In the genomic region with DNA sequence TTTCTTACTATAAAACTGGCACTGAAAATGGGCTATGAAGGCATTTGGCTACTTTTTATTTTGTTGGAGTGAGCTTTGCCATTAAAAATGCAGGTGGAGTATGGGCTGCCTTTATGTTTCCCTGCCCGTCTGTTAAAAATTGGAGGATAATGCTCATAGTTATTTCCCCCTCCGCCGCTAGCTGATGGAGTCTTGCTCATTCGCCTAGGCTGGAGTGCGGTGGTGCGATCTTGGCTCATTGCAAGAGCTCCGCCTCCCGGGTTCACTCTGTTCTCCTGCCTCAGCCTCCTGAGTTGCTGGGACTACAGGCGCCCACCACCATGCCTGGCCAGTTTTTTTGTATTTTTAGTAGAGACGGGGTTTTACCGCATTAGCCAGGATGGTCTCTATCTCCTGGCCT, we compare ENCODE assay signal across 20 cellular contexts. TPM values are rescaled to one million over a fixed set of nuclear protein-coding genes. Genes with fewer than 3 reads are reported as not detected.
A peak's percentile ranks its signal among the peaks of the same experiment; 100 is the strongest.
DNase-seq lines count a peak whose midpoint lies in the region; ATAC-seq, FAIRE-seq and TF ChIP-seq lines count a peak whose summit lies in the region.
"Had no signal": no experiment of that assay in that cellular context is flagged by ENCODE, and none has a peak within 500 bp of the region (broad histone marks: within the 10 kb centered on the region; RNA-seq: fewer than 3 reads in every experiment).

No MANE protein-coding gene starts in this region.

- ATAC-seq in CD8-positive, alpha-beta T cell = no peak
- peak; percentile 5; the same call in 2 of the 3 replicates for ATAC-seq in GM12878
- no peak for ATAC-seq in GM21447 (IDR thresholded peaks at IDR 0.05; ENCODE audit: unreplicated experiment)
- ATAC-seq: HCT116, mucosa of descending colon, SK-N-SH treated with all-trans-retinoic acid at 6 μM for 48 hours had no signal

- TF ChIP-seq RAD21 in GM12878 (IDR thresholded peaks at IDR 0.05; ENCODE audit: insufficient read depth, low read depth, low read length) = no peak

- H3K9me3 ChIP-seq in CD8-positive, alpha-beta T cell (ENCODE audit: low read length) = no peaks in the 10 kb centered on the region
- H3K9me3 ChIP-seq in H9 (ENCODE audit: control insufficient read depth, low read depth, low read length) = no peaks in the 10 kb centered on the region
- no peaks in the 10 kb centered on the region for H3K9me3 ChIP-seq in GM12878 (replicated peaks; ENCODE audit: control insufficient read depth, insufficient read depth, low read length)
- peaks cover 0 to 8% of the 10 kb centered on the region in 2 donors for H3K9me3 ChIP-seq in neuronal stem cell (replicated peaks in 1 of 2; ENCODE audit: control insufficient read depth in 2 of 2, insufficient read depth in 1 of 2, low read depth in 1 of 2, low read length in 2 of 2)
- H3K9me3 ChIP-seq: colonic mucosa, mucosa of descending colon, neutrophil had no signal

- H3K4me3 Mint-ChIP-seq in CD8-positive, alpha-beta T cell = peak overlapping the region; percentile 32
- peak overlapping the region in 1 of 2 experiments; percentile 47; a peak in 3 of 5 replicates for H3K4me3 Mint-ChIP-seq in H9

- H4K20me1 ChIP-seq in H9 (ENCODE audit: control insufficient read depth, insufficient read depth, insufficient read length) (no peaks in the 10 kb centered on the region), GM12878 (ENCODE audit: control insufficient read depth, insufficient read depth) (peaks cover 5% of the 10 kb centered on the region)

- H2BK12ac ChIP-seq in H9 (ENCODE audit: insufficient read length, low read depth, low read length) (no peak overlapping the region), neuronal stem cell (ENCODE audit: low read length) (no peak overlapping the region)

- H3K4me1 Mint-ChIP-seq in CD8-positive, alpha-beta T cell (ENCODE audit: low read depth) = peaks cover 87% of the 10 kb centered on the region
- peaks cover 60 to 67% of the 10 kb centered on the region in 2 experiments for H3K4me1 Mint-ChIP-seq in H9

- no peak overlapping the region for H4K91ac ChIP-seq in H9 (ENCODE audit: insufficient read length, low read depth, low read length)
- H4K91ac ChIP-seq in neuronal stem cell (ENCODE audit: low read depth, low read length, poor library complexity) = no peak overlapping the region

- H3K36me3 ChIP-seq in CD8-positive, alpha-beta T cell (ENCODE audit: insufficient read depth, low read length) = peaks cover 4% of the 10 kb centered on the region
- H3K36me3 ChIP-seq in GM12878 (ENCODE audit: control insufficient read depth in 2 of 2, insufficient read depth in 2 of 2, low read length in 1 of 2) (peaks cover 0 to 7% of the 10 kb centered on the region in 2 experiments; a peak in 3 of 4 replicates), neuronal stem cell (replicated peaks in 1 of 2; ENCODE audit: control insufficient read depth in 2 of 2, insufficient read depth in 2 of 2, low read length in 2 of 2) (peaks cover 2 to 74% of the 10 kb centered on the region in 2 donors), H7 (replicated peaks; ENCODE audit: control insufficient read depth, insufficient read depth, low read length) (no peaks in the 10 kb centered on the region)
- H3K36me3 ChIP-seq: colonic mucosa, neutrophil had no signal

- H3K23ac ChIP-seq in H9 (ENCODE audit: insufficient read length, low read depth, low read length) (no peak overlapping the region), neuronal stem cell (ENCODE audit: low read depth, low read length, poor library complexity) (no peak overlapping the region)

- no peak overlapping the region for H2AK5ac ChIP-seq in H9 (ENCODE audit: insufficient read length, low read length)
- H2AK5ac ChIP-seq in neuronal stem cell (ENCODE audit: low read depth, low read length) = no peak overlapping the region

- no peak overlapping the region for H3K4me3 ChIP-seq in CD8-positive, alpha-beta T cell (ENCODE audit: low read depth, low read length)
- H3K4me3 ChIP-seq in GM12878 = no peak overlapping the region; the same call in 1 of the 2 replicates
- H3K4me3 ChIP-seq in neuronal stem cell (ENCODE audit: low read length in 2 of 2) = no peak overlapping the region
- no peak overlapping the region for H3K4me3 ChIP-seq in H7 (ENCODE audit: insufficient read depth, low read depth, low read length)
- H3K4me3 ChIP-seq: colonic mucosa, mucosa of descending colon had no signal

- SMC1A ChIA-PET in GM12878 (lab: Charles Lee; ENCODE audit: uncharacterized antibody, unreplicated experiment) = no interaction called here

- H4K8ac ChIP-seq in H9 (replicated peaks; ENCODE audit: insufficient read length, low read depth, low read length) (no peak overlapping the region), neuronal stem cell (ENCODE audit: low read depth, low read length) (no peak overlapping the region)

- no peak overlapping the region for H2BK20ac ChIP-seq in H9 (ENCODE audit: low read depth, low read length, poor library complexity, severe bottlenecking)

- FAIRE-seq in GM12878 (lab: Jason Lieb, UNC) = no peak
- FAIRE-seq: urothelium cell line had no signal

- H2BK120ac ChIP-seq in H9 (ENCODE audit: low read depth, low read length, poor library complexity, severe bottlenecking) (no peak overlapping the region), neuronal stem cell (ENCODE audit: low read depth, low read length) (no peak overlapping the region)

- no peak for DNase-seq in CD8-positive, alpha-beta T cell
- DNase-seq in H9 = peak; percentile 58
- no peak for DNase-seq in GM12878 (ENCODE audit: low read depth, low spot score)
- DNase-seq in neuronal stem cell (ENCODE audit: low spot score) = no peak
- DNase-seq in H7 = no peak
- DNase-seq in GM10266 (ENCODE audit: extremely low spot score) = no peak
- DNase-seq in NAMALWA (ENCODE audit: low spot score) = no peak
- DNase-seq: brain microvascular endothelial cell; colonic mucosa; mucosa of descending colon; NCI-H1436; NCI-H510A treated with DMSO at 0.1 percent for 48 hours; RPMI8226; stimulated activated CD4-positive, alpha-beta T cell treated with anti-CD3 and anti-CD28 coated beads, Interleukin-4, amount 100 ng/mL, for 24 hours; T1000 had no signal

- H3K4ac ChIP-seq in H9 (ENCODE audit: low read depth, low read length) (no peak overlapping the region), neuronal stem cell (ENCODE audit: low read length) (no peak overlapping the region)

- H3K79me1 ChIP-seq in H9 (ENCODE audit: insufficient read depth, low read depth, low read length, poor library complexity, severe bottlenecking) (peaks cover 3% of the 10 kb centered on the region), neuronal stem cell (ENCODE audit: low read depth, low read length) (peaks cover 3% of the 10 kb centered on the region)

- CTCF ChIA-PET in CD8-positive, alpha-beta T cell (lab: Charles Lee) = no interaction called here
- CTCF ChIA-PET in GM12878 (lab: Yijun Ruan, JAX) = interaction anchor here (0.8 kb wide), 1 partner anchor 121 kb away, joined by 3 read pairs; no protein-coding TSS in a partner anchor

- no peak overlapping the region for H2AFZ ChIP-seq in H9 (ENCODE audit: low read length)
- no peak overlapping the region for H2AFZ ChIP-seq in GM12878 (ENCODE audit: control insufficient read depth, low read depth, low read length)
- no peak overlapping the region for H2AFZ ChIP-seq in neuronal stem cell (ENCODE audit: low read length)

- H3K4me1 ChIP-seq in CD8-positive, alpha-beta T cell (ENCODE audit: insufficient read depth, low read length) = peaks cover 71% of the 10 kb centered on the region
- no peaks in the 10 kb centered on the region; the same call in 1 of the 2 replicates for H3K4me1 ChIP-seq in H9 (ENCODE audit: insufficient read depth, low read length)
- H3K4me1 ChIP-seq in GM12878 (ENCODE audit: control insufficient read depth, insufficient read depth, low read length) = peaks cover 10% of the 10 kb centered on the region; the same call in 1 of the 2 replicates
- H3K4me1 ChIP-seq in neuronal stem cell (ENCODE audit: control insufficient read depth in 2 of 2, insufficient read depth in 1 of 2, low read depth in 1 of 2, low read length in 2 of 2) = peaks cover 0 to 2% of the 10 kb centered on the region in 2 donors

- no peaks in the 10 kb centered on the region for H3K27me3 Mint-ChIP-seq in CD8-positive, alpha-beta T cell (ENCODE audit: low read depth)
- H3K27me3 Mint-ChIP-seq in H9 (ENCODE audit: low read depth) = no peaks in the 10 kb centered on the region

- H3T11ph ChIP-seq in H9 (ENCODE audit: low read length) = no peak overlapping the region

- H3K9me3 Mint-ChIP-seq in CD8-positive, alpha-beta T cell = no peaks in the 10 kb centered on the region
- H3K9me3 Mint-ChIP-seq in H9 = no peaks in the 10 kb centered on the region

- no peak overlapping the region for H2BK5ac ChIP-seq in H9 (ENCODE audit: insufficient read length, low read length)
- H2BK5ac ChIP-seq in neuronal stem cell (ENCODE audit: low read length) = no peak overlapping the region

- no peak overlapping the region for H2BK15ac ChIP-seq in H9 (ENCODE audit: low read depth, low read length)
- H2BK15ac ChIP-seq in neuronal stem cell (ENCODE audit: low read length) = no peak overlapping the region

- no peak overlapping the region for H3K4me2 ChIP-seq in H9 (ENCODE audit: insufficient read depth, insufficient read length, low read length)
- peak overlapping the region; percentile 47 for H3K4me2 ChIP-seq in GM12878 (ENCODE audit: control insufficient read depth, insufficient read depth)
- H3K4me2 ChIP-seq in neuronal stem cell (ENCODE audit: insufficient read depth, low read length, poor library complexity, severe bottlenecking) = no peak overlapping the region

- H3K18ac ChIP-seq in H9 (ENCODE audit: insufficient read length, low read depth, low read length) (no peak overlapping the region), neuronal stem cell (ENCODE audit: low read length) (no peak overlapping the region)

- H3K79me2 ChIP-seq in H9 (ENCODE audit: insufficient read depth, low read length) (peaks cover 84% of the 10 kb centered on the region), GM12878 (ENCODE audit: control insufficient read depth, insufficient read depth, low read length) (peaks cover 99% of the 10 kb centered on the region)

- H3K56ac ChIP-seq in H9 (ENCODE audit: insufficient read length, low read depth, low read length) = no peak overlapping the region

- TF ChIP-seq POLR2A in GM12878 (IDR thresholded peaks at IDR 0.05; ENCODE audit: low read depth, low read length) = no peak

- POLR2A ChIA-PET in CD8-positive, alpha-beta T cell (lab: Charles Lee) = interaction anchor here (1.1 kb wide), 1 partner anchor 9 kb away, joined by 3 read pairs; the partner anchor contains the start of gene G3BP1
- POLR2A ChIA-PET in GM12878 (lab: Charles Lee) = interaction anchor here (1.2 to 3.3 kb wide), 2 partner anchors 9 to 29 kb away, joined by 3 to 16 read pairs; partner anchors contain the start of gene G3BP1

- H3K27ac Mint-ChIP-seq in CD8-positive, alpha-beta T cell = peak overlapping the region; percentile 58
- H3K27ac Mint-ChIP-seq in H9 = peak overlapping the region in 1 of 3 experiments; percentile 73; a peak in 4 of 7 replicates

- no peaks in the 10 kb centered on the region for H3K23me2 ChIP-seq in H9 (ENCODE audit: insufficient read length, low read depth, low read length, poor library complexity, severe bottlenecking)

- H3K14ac ChIP-seq in H9 (ENCODE audit: insufficient read depth, low read length) (no peak overlapping the region), neuronal stem cell (ENCODE audit: low read length) (no peak overlapping the region)

- no TSS peak for BruUV-seq in GM12878 (replicated peaks; lab: Mats Ljungman, UMichigan)

- H3K9ac ChIP-seq in H9 (ENCODE audit: extremely low read depth, insufficient read length, low read length) (no peak overlapping the region), GM12878 (ENCODE audit: control insufficient read depth, insufficient read depth, low read length) (no peak overlapping the region), neuronal stem cell (ENCODE audit: low read depth, low read length, poor library complexity) (peak overlapping the region; percentile 37)

- TF ChIP-seq EP300 in GM12878 (IDR thresholded peaks at IDR 0.05; ENCODE audit: borderline replicate concordance in 1 of 2, control insufficient read depth in 1 of 2, low read depth in 2 of 2, low read length in 2 of 2) = no peak

- peaks cover 28% of the 10 kb centered on the region for H3K36me3 Mint-ChIP-seq in CD8-positive, alpha-beta T cell
- peaks cover 16 to 37% (median 32%) of the 10 kb centered on the region in 3 experiments; a peak in 6 of 7 replicates for H3K36me3 Mint-ChIP-seq in H9 (ENCODE audit: insufficient read depth in 1 of 3, low read depth in 3 of 3)

- WGBS in H9 (ENCODE audit: extremely low coverage, insufficient read length, low lambda C conversion rate) = no CpG with 5 or more reads among the region's 11 CpGs
- 70% methylated on average over 11 of the region's 11 CpGs for WGBS in GM12878 (ENCODE audit: insufficient coverage, insufficient replicate concordance, low lambda C conversion rate, missing lambda C conversion rate)
- no CpG with 5 or more reads among the region's 11 CpGs for WGBS in neuronal stem cell (ENCODE audit: extremely low coverage in 2 of 2, insufficient read length in 2 of 2, insufficient replicate concordance in 1 of 2), 2 donors

- TF ChIP-seq CTCF in CD8-positive, alpha-beta T cell (IDR thresholded peaks at IDR 0.05) = no peak
- TF ChIP-seq CTCF in H9 (conservative IDR thresholded peaks at IDR 0.05) (no peak), GM12878 (IDR thresholded peaks at IDR 0.05 in 2 of 3, conservative IDR thresholded peaks at IDR 0.05 in 1 of 3; ENCODE audit: control insufficient read depth in 2 of 3, extremely low read depth in 1 of 3, insufficient read depth in 1 of 3, low read depth in 3 of 3, low read length in 3 of 3) (no peak), GM10266 (IDR thresholded peaks at IDR 0.05; ENCODE audit: control insufficient read depth, insufficient read depth, low read depth, missing control alignments) (no peak)

- RAD21 ChIA-PET in GM12878 (lab: Charles Lee; ENCODE audit: unreplicated experiment) = interaction anchor here (1.1 to 2.2 kb wide), 2 partner anchors 9 to 23 kb away, joined by 3 to 12 read pairs; partner anchors contain the start of gene G3BP1

- H3K27ac ChIP-seq in CD8-positive, alpha-beta T cell (ENCODE audit: low read depth, low read length) = no peak overlapping the region
- H3K27ac ChIP-seq in H9 (ENCODE audit: insufficient read length, low read depth, low read length) (no peak overlapping the region), GM12878 (ENCODE audit: control insufficient read depth, insufficient read depth) (no peak overlapping the region), neuronal stem cell (replicated peaks; ENCODE audit: low read length) (no peak overlapping the region)
- H3K27ac ChIP-seq: brain microvascular endothelial cell, colonic mucosa had no signal

- intact Hi-C loops in CD8-positive, alpha-beta T cell (cut with DNase I, micrococcal nuclease) = no loop called here
- intact Hi-C loops in GM12878 (cut with micrococcal nuclease; ENCODE audit: unreplicated experiment) = no loop called here

- in situ Hi-C loops in GM12878 (cut with MboI) = no loop called here

- no peak overlapping the region for H4K5ac ChIP-seq in H9 (ENCODE audit: insufficient read length, low read depth, low read length)

- no peaks in the 10 kb centered on the region for H3K27me3 ChIP-seq in CD8-positive, alpha-beta T cell (ENCODE audit: insufficient read depth, low read length)
- H3K27me3 ChIP-seq in H9 (ENCODE audit: insufficient read depth, low read length) (no peaks in the 10 kb centered on the region), GM12878 (replicated peaks in 1 of 2; ENCODE audit: control insufficient read depth in 2 of 2, insufficient read depth in 2 of 2, low read length in 1 of 2) (no peaks in the 10 kb centered on the region), neuronal stem cell (ENCODE audit: control insufficient read depth in 3 of 3, insufficient read depth in 3 of 3, low read depth in 1 of 3, low read length in 3 of 3) (no peaks in the 10 kb centered on the region), H7 (ENCODE audit: control insufficient read depth, insufficient read depth, low read length) (no peaks in the 10 kb centered on the region)
- H3K27me3 ChIP-seq: brain microvascular endothelial cell, colonic mucosa, neutrophil had no signal

RNA-seq across cellular contexts. Expression of gene G3BP1, which starts 8.6 kb away (rescaled TPM):
- total RNA-seq in CD8-positive, alpha-beta T cell = 10 to 100 TPM; 89.1 to 91.1 TPM
- total RNA-seq in H9 (2021) (439 and 448 TPM in 2 replicates), GM12878 (2014; rRNA removed) (137 and 148 TPM in 2 replicates), GM12878 (2014; rRNA removed; fragmentation: Illumina TruSeq; extraction: Trizol) (182 and 190 TPM in 2 replicates), GM12878 (2021) (255 and 269 TPM in 2 replicates)
- total RNA-seq in GM12878 (2013; cell fraction: nucleolus; rRNA removed) = 192 and 198 TPM in 2 replicates
- 39.6 TPM for polyA plus RNA-seq in GM12878 (2011; ENCODE audit: low read depth)
- polyA plus RNA-seq in GM12878 (2011; rRNA removed) (113 and 119 TPM in 2 replicates), GM12878 (2014; fragmentation: Illumina TruSeq; extraction: Trizol) (158 TPM in 2 replicates), GM12878 (2014; fragmentation: Nextera tagmentation; extraction: Ambion mirVana) (10 to 100 TPM; 49.7 to 52.7 TPM), GM12878 (2014; rRNA removed) (86.7 and 87.0 TPM in 2 replicates), GM12878 (2016; fragmentation: Nextera tagmentation; extraction: Ambion mirVana) (100 to 1,000 TPM; 416 to 438 TPM)
- polyA plus RNA-seq in GM12878 (2011; cell fraction: cytosol; rRNA removed) = 57.4 and 66.1 TPM in 2 replicates
- 40.4 and 54.9 TPM in 2 replicates for polyA plus RNA-seq in GM12878 (2011; cell fraction: nucleus; rRNA removed)
- 70.4 and 72.8 TPM in 2 replicates for polyA plus RNA-seq in GM12878 (2012)
- polyA minus RNA-seq in GM12878 (2011; rRNA and poly(A)+ RNA removed) = 140 and 194 TPM in 2 replicates
- 67.5 and 113 TPM in 2 replicates for polyA minus RNA-seq in GM12878 (2011; cell fraction: cytosol; rRNA and poly(A)+ RNA removed)
- polyA minus RNA-seq in GM12878 (2011; cell fraction: nucleus; rRNA and poly(A)+ RNA removed) = 80.6 and 162 TPM in 2 replicates
- 94.4 TPM for polyA plus RNA-seq in neuronal stem cell (2013, experiment 1 of 2)
- 100 TPM for polyA plus RNA-seq in neuronal stem cell (2013, experiment 2 of 2)
- 170 and 204 TPM in 2 replicates for total RNA-seq in H7 (2014; rRNA removed; shearing (Covaris generic))

RNA-seq across cellular contexts. Expression of gene ATOX1, which starts 21.9 kb away (rescaled TPM):
- 10 to 100 TPM; 12.6 to 13.2 TPM for total RNA-seq in CD8-positive, alpha-beta T cell
- total RNA-seq in H9 (2021) = 75.0 and 79.7 TPM in 2 replicates
- total RNA-seq in GM12878 (2013; cell fraction: nucleolus; rRNA removed) = 94.2 and 105 TPM in 2 replicates
- 136 and 139 TPM in 2 replicates for total RNA-seq in GM12878 (2014; rRNA removed)
- 130 and 139 TPM in 2 replicates for total RNA-seq in GM12878 (2014; rRNA removed; fragmentation: Illumina TruSeq; extraction: Trizol)
- total RNA-seq in GM12878 (2021) = 140 and 158 TPM in 2 replicates
- 89.5 TPM for polyA plus RNA-seq in GM12878 (2011; ENCODE audit: low read depth)
- polyA plus RNA-seq in GM12878 (2011; rRNA removed) = 94.4 and 161 TPM in 2 replicates
- polyA plus RNA-seq in GM12878 (2011; cell fraction: cytosol; rRNA removed) = 375 and 451 TPM in 2 replicates
- polyA plus RNA-seq in GM12878 (2011; cell fraction: nucleus; rRNA removed) = 134 and 141 TPM in 2 replicates
- polyA plus RNA-seq in GM12878 (2012) = 153 and 189 TPM in 2 replicates
- 138 and 231 TPM in 2 replicates for polyA plus RNA-seq in GM12878 (2014; fragmentation: Illumina TruSeq; extraction: Trizol)
- polyA plus RNA-seq in GM12878 (2014; fragmentation: Nextera tagmentation; extraction: Ambion mirVana) = 100 to 1,000 TPM; 576 to 642 TPM
- polyA plus RNA-seq in GM12878 (2014; rRNA removed) = 237 and 259 TPM in 2 replicates
- 100 to 1,000 TPM; 377 to 419 TPM for polyA plus RNA-seq in GM12878 (2016; fragmentation: Nextera tagmentation; extraction: Ambion mirVana)
- polyA minus RNA-seq in GM12878 (2011; rRNA and poly(A)+ RNA removed) = 179 and 269 TPM in 2 replicates
- 52.4 and 56.0 TPM in 2 replicates for polyA minus RNA-seq in GM12878 (2011; cell fraction: cytosol; rRNA and poly(A)+ RNA removed)
- 54.5 and 83.6 TPM in 2 replicates for polyA minus RNA-seq in GM12878 (2011; cell fraction: nucleus; rRNA and poly(A)+ RNA removed)
- 156 TPM for polyA plus RNA-seq in neuronal stem cell (2013, experiment 1 of 2)
- 162 TPM for polyA plus RNA-seq in neuronal stem cell (2013, experiment 2 of 2)
- total RNA-seq in H7 (2014; rRNA removed; shearing (Covaris generic)) = 38.9 and 50.9 TPM in 2 replicates
